Comparison of ENCODE assay signal across 8 cellular contexts in genomic region chr7:100588438-100588837, GRCh38. TPM values are rescaled to one million over a fixed set of nuclear protein-coding genes. Genes with fewer than 3 reads are reported as not detected.
A peak's percentile ranks its signal among the peaks of the same experiment; 100 is the strongest.
DNase-seq lines count a peak whose midpoint lies in the region; ATAC-seq and TF ChIP-seq lines count a peak whose summit lies in the region.

No MANE protein-coding gene starts in this region.

- H3K27me3 ChIP-seq in Caco-2 (replicated peaks; ENCODE audit: control insufficient read depth, insufficient read depth, low read length) (no peaks in the 10 kb centered on the region), lower lobe of right lung (ENCODE audit: low read depth) (no peaks in the 10 kb centered on the region)

- no peaks in the 10 kb centered on the region for H3K9me3 ChIP-seq in Caco-2
- H3K9me3 ChIP-seq in lower lobe of right lung, result no peaks in the 10 kb centered on the region

- peaks cover 34% of the 10 kb centered on the region for H3K36me3 Mint-ChIP-seq in Caco-2 (ENCODE audit: insufficient read depth, unreplicated experiment)
- peaks cover 6% of the 10 kb centered on the region for H3K36me3 Mint-ChIP-seq in HFFc6 (ENCODE audit: low read depth)
- no peaks in the 10 kb centered on the region for H3K36me3 Mint-ChIP-seq in activated CD4-positive, alpha-beta memory T cell treated with anti-CD3 and anti-CD28 coated beads for 36 hours

- H3K36me3 ChIP-seq in Caco-2 (ENCODE audit: control insufficient read depth, insufficient read depth, low read length) (0 out of 2 replicates have a peak, but pooled peaks cover 2% of the 10 kb centered on the region), lower lobe of right lung (no peaks in the 10 kb centered on the region)

- BruUV-seq in Caco-2 (replicated peaks; lab: Mats Ljungman, UMichigan), result no TSS peak

- H3K27ac Mint-ChIP-seq in Caco-2 (ENCODE audit: unreplicated experiment) (no peak overlapping the region), HFFc6 (no peak overlapping the region)
- H3K27ac Mint-ChIP-seq in activated CD4-positive, alpha-beta memory T cell treated with anti-CD3 and anti-CD28 coated beads for 36 hours, result no peak overlapping the region

- ATAC-seq in lower lobe of right lung (no peak), HG03521 (IDR thresholded peaks at IDR 0.05; ENCODE audit: unreplicated experiment) (no peak)

- intact Hi-C loops in Caco-2 (cut with micrococcal nuclease; ENCODE audit: unreplicated experiment), result loop anchor here (1.0 kb wide), 1 partner anchor 119 kb away; no protein-coding TSS in a partner anchor
- intact Hi-C loops in activated CD4-positive, alpha-beta memory T cell treated with anti-CD3 and anti-CD28 coated beads for 36 hours (cut with micrococcal nuclease), result loop anchor here (5.0 kb wide), 1 partner anchor 104 kb away; the partner anchor contains the start of gene GIGYF1
- intact Hi-C loops in lower lobe of right lung (cut with DNase I), result no loop called here

- peaks cover 11% of the 10 kb centered on the region for H3K4me1 Mint-ChIP-seq in Caco-2 (ENCODE audit: low read depth, unreplicated experiment)
- H3K4me1 Mint-ChIP-seq in HFFc6 (ENCODE audit: low read depth), result peaks cover 31% of the 10 kb centered on the region
- H3K4me1 Mint-ChIP-seq in activated CD4-positive, alpha-beta memory T cell treated with anti-CD3 and anti-CD28 coated beads for 36 hours (ENCODE audit: low read depth), result peaks cover 6% of the 10 kb centered on the region

- DNase-seq in Caco-2, result no peak
- peak; percentile 25 for DNase-seq in HFFc6
- DNase-seq in activated CD4-positive, alpha-beta memory T cell treated with anti-CD3 and anti-CD28 coated beads for 36 hours, result no peak
- DNase-seq in lower lobe of right lung, result no peak
- DNase-seq in cerebellar nuclear complex (lab: John Stamatoyannopoulos, UW), result no peak
- no peak for DNase-seq in NCI-H526 treated with DMSO at 0.1 percent for 48 hours (lab: John Stamatoyannopoulos, UW)
- DNase-seq in DMS79 (lab: John Stamatoyannopoulos, UW), result no peak

- no peak overlapping the region for H3K4me3 ChIP-seq in Caco-2 (ENCODE audit: low read depth, low read length)
- H3K4me3 ChIP-seq in lower lobe of right lung, result no peak overlapping the region

- H3K27ac ChIP-seq in lower lobe of right lung, result no peak overlapping the region

- H3K4me3 Mint-ChIP-seq in Caco-2 (ENCODE audit: unreplicated experiment), result peak overlapping the region; percentile 14
- H3K4me3 Mint-ChIP-seq in HFFc6, result peak overlapping the region; percentile 42
- peak overlapping the region; percentile 25 for H3K4me3 Mint-ChIP-seq in activated CD4-positive, alpha-beta memory T cell treated with anti-CD3 and anti-CD28 coated beads for 36 hours

- TF ChIP-seq CTCF in Caco-2 (IDR thresholded peaks at IDR 0.05; ENCODE audit: insufficient read depth in 1 of 2, low read depth in 1 of 2, low read length in 1 of 2, severe bottlenecking in 1 of 2, unreplicated experiment in 1 of 2), result peak in 1 of 2 experiments; percentile 34
- TF ChIP-seq CTCF in HFFc6 (IDR thresholded peaks at IDR 0.05), result peak; percentile 64
- peak; percentile 32 for TF ChIP-seq CTCF in lower lobe of right lung (IDR thresholded peaks at IDR 0.05)

- CTCF ChIA-PET in Caco-2 (lab: Charles Lee), result interaction anchor here (0.5 to 1.8 kb wide), 21 partner anchors 11 to 629 kb away, joined by 3 to 21 read pairs (median 4); partner anchors contain the start of genes AGFG2, MOSPD3, PLOD3 and POP7
- CTCF ChIA-PET in activated CD4-positive, alpha-beta memory T cell treated with anti-CD3 and anti-CD28 coated beads for 36 hours (lab: Charles Lee), result interaction anchor here (1.1 to 2.1 kb wide), 3 partner anchors 15 to 29 kb away, joined by 3 to 6 read pairs (median 3); partner anchors contain the start of gene MOSPD3

- H3K27me3 Mint-ChIP-seq in Caco-2 (ENCODE audit: insufficient read depth, unreplicated experiment), result no peaks in the 10 kb centered on the region
- H3K27me3 Mint-ChIP-seq in HFFc6 (ENCODE audit: insufficient read depth), result peaks cover 6% of the 10 kb centered on the region
- H3K27me3 Mint-ChIP-seq in activated CD4-positive, alpha-beta memory T cell treated with anti-CD3 and anti-CD28 coated beads for 36 hours, result peaks cover 2% of the 10 kb centered on the region

- H3K9me3 Mint-ChIP-seq in Caco-2 (ENCODE audit: unreplicated experiment) (no peaks in the 10 kb centered on the region), HFFc6 (no peaks in the 10 kb centered on the region)
- H3K9me3 Mint-ChIP-seq in activated CD4-positive, alpha-beta memory T cell treated with anti-CD3 and anti-CD28 coated beads for 36 hours, result no peaks in the 10 kb centered on the region

- H3K4me1 ChIP-seq in Caco-2, result peaks cover 7% of the 10 kb centered on the region
- H3K4me1 ChIP-seq in lower lobe of right lung, result peaks cover 23% of the 10 kb centered on the region

- POLR2A ChIA-PET in Caco-2 (lab: Charles Lee), result no interaction called here
- POLR2A ChIA-PET in activated CD4-positive, alpha-beta memory T cell treated with anti-CD3 and anti-CD28 coated beads for 36 hours (lab: Charles Lee), result no interaction called here

RNA-seq across cellular contexts. Expression of gene FBXO24, which starts 2.3 kb away (rescaled TPM):
- 1.4 and 1.5 TPM in 2 replicates for total RNA-seq in Caco-2 (2022)
- under 1 TPM; 0.20 to 0.47 (median 0.28) TPM for total RNA-seq in HFFc6 (2021; fragmentation: NEBNext Ultra II Directional; extraction: Animal tissue kit (Norgen Biotek cat#: 25700))
- total RNA-seq in activated CD4-positive, alpha-beta memory T cell treated with anti-CD3 and anti-CD28 coated beads for 36 hours, result 1 to 10 TPM; 2.2 to 2.6 TPM
- total RNA-seq in lower lobe of right lung, result 0.74 TPM

RNA-seq across cellular contexts. Expression of gene LRCH4, which starts 2.5 kb away (rescaled TPM):
- total RNA-seq in Caco-2 (2022), result 69.5 and 71.4 TPM in 2 replicates
- total RNA-seq in HFFc6 (2021; fragmentation: NEBNext Ultra II Directional; extraction: Animal tissue kit (Norgen Biotek cat#: 25700)), result 10 to 100 TPM; 34.7 to 40.6 (median 38.5) TPM
- 10 to 100 TPM; 93.4 to 97.7 TPM for total RNA-seq in activated CD4-positive, alpha-beta memory T cell treated with anti-CD3 and anti-CD28 coated beads for 36 hours
- 80.3 TPM for total RNA-seq in lower lobe of right lung

RNA-seq across cellular contexts. Expression of gene PCOLCE, which starts 13.7 kb away (rescaled TPM):
- total RNA-seq in Caco-2 (2022) (10.4 and 12.9 TPM in 2 replicates), lower lobe of right lung (75.2 TPM)
- total RNA-seq in HFFc6 (2021; fragmentation: NEBNext Ultra II Directional; extraction: Animal tissue kit (Norgen Biotek cat#: 25700)), result 100 to 1,000 TPM; 291 to 396 (median 388) TPM
- 10 to 100 TPM in 1 of 2 experiments, 1 to 10 TPM in 1; 9.2 to 11.0 TPM for total RNA-seq in activated CD4-positive, alpha-beta memory T cell treated with anti-CD3 and anti-CD28 coated beads for 36 hours

RNA-seq across cellular contexts. Expression of gene SAP25, which starts 14.7 kb away (rescaled TPM):
- total RNA-seq in Caco-2 (2022), result 1.9 and 2.0 TPM in 2 replicates
- total RNA-seq in HFFc6 (2021; fragmentation: NEBNext Ultra II Directional; extraction: Animal tissue kit (Norgen Biotek cat#: 25700)), result under 1 TPM in 3 of 6 experiments, not detected in 3; 0.40 to 0.87 (median 0.55) TPM
- 10 to 100 TPM in 1 of 2 experiments, 1 to 10 TPM in 1; 9.9 to 11.4 TPM for total RNA-seq in activated CD4-positive, alpha-beta memory T cell treated with anti-CD3 and anti-CD28 coated beads for 36 hours
- total RNA-seq in lower lobe of right lung, result 10.6 TPM

RNA-seq across cellular contexts. Expression of gene MOSPD3, which starts 23.9 kb away (rescaled TPM):
- 24.6 and 24.7 TPM in 2 replicates for total RNA-seq in Caco-2 (2022)
- total RNA-seq in HFFc6 (2021; fragmentation: NEBNext Ultra II Directional; extraction: Animal tissue kit (Norgen Biotek cat#: 25700)), result 10 to 100 TPM; 14.6 to 19.0 (median 17.4) TPM
- 10 to 100 TPM; 14.0 to 14.4 TPM for total RNA-seq in activated CD4-positive, alpha-beta memory T cell treated with anti-CD3 and anti-CD28 coated beads for 36 hours
- 19.5 TPM for total RNA-seq in lower lobe of right lung
